ENCODE assay signal across 28 cellular contexts in the genomic region with DNA sequence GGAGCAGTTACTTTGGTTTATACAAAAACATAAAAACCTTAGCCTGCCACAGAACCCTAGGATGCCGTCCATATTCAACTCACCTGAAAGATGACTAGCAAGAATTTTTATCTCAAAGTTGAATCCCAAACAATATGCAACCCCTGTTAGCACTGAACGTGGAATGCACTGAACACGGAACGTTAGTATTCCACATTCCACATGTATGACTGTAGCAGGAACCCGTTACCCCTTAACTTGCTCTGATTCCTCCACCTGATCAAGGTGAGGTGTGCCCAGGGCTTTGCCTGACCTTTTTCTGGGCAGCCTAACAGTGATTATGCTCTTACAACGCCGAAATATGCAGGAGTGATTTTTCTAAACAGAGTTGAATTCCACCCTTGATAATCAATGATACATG. TPM values are rescaled to one million over a fixed set of nuclear protein-coding genes. Genes with fewer than 3 reads are reported as not detected.
"Had no signal": no experiment of that assay in that cellular context is flagged by ENCODE, and none has a peak within 500 bp of the region (broad histone marks: within the 10 kb centered on the region; RNA-seq: fewer than 3 reads in every experiment).

No MANE protein-coding gene starts in this region.

- H3K36me3 Mint-ChIP-seq: memory B cell; mesothelial cell of epicardium; naive B cell; natural killer cell treated with Interleukin-12 subunit alpha and Interleukin-12 subunit beta and Interleukin-15 and Interleukin-18, amount 100 ng/mL, for 72 hours; stimulated activated effector memory CD8-positive, alpha-beta T cell treated with anti-CD3 and anti-CD28 coated beads, Interleukin-12 subunit alpha, Interleukin-12 subunit beta, amount 100 ng/mL, for 72 hours had no signal

- H3K4me1 Mint-ChIP-seq: memory B cell; naive B cell; stimulated activated effector memory CD8-positive, alpha-beta T cell treated with anti-CD3 and anti-CD28 coated beads, Interleukin-12 subunit alpha, Interleukin-12 subunit beta, amount 100 ng/mL, for 72 hours had no signal

- H3K4me3 ChIP-seq: gastroesophageal sphincter, heart right ventricle, lung, mucosa of descending colon, prostate gland, right atrium auricular region, sigmoid colon, stomach, thyroid gland, vagina had no signal

- DNase-seq: cortex of kidney; effector memory CD8-positive, alpha-beta T cell; heart right ventricle; hippocampal formation; islet precursor cell; mucosa of descending colon; naive B cell; nucleus accumbens; sigmoid colon; stimulated activated CD4-positive, alpha-beta T cell treated with anti-CD3 and anti-CD28 coated beads, Interleukin-2, amount 100 ng/mL, for 24 hours; stimulated activated CD4-positive, alpha-beta T cell treated with anti-CD3 and anti-CD28 coated beads, Interleukin-4, amount 100 ng/mL, for 24 hours; stimulated activated naive CD4-positive, alpha-beta T cell treated with Interleukin-2 at 50 U/mL for 16 hours; stomach; thyroid gland; trophoblast cell had no signal

- ATAC-seq: effector memory CD8-positive, alpha-beta T cell; esophagus mucosa; gastroesophageal sphincter; heart right ventricle; left lobe of liver; mucosa of descending colon; natural killer cell treated with Interleukin-12 subunit alpha and Interleukin-12 subunit beta and Interleukin-15 and Interleukin-18, amount 100 ng/mL, for 72 hours; stimulated activated effector memory CD8-positive, alpha-beta T cell treated with anti-CD3 and anti-CD28 coated beads, Interleukin-12 subunit alpha, Interleukin-12 subunit beta, amount 100 ng/mL, for 72 hours had no signal

- H3K27ac Mint-ChIP-seq: effector memory CD8-positive, alpha-beta T cell; memory B cell; mesothelial cell of epicardium; naive B cell; natural killer cell treated with Interleukin-12 subunit alpha and Interleukin-12 subunit beta and Interleukin-15 and Interleukin-18, amount 100 ng/mL, for 72 hours; stimulated activated effector memory CD8-positive, alpha-beta T cell treated with anti-CD3 and anti-CD28 coated beads, Interleukin-12 subunit alpha, Interleukin-12 subunit beta, amount 100 ng/mL, for 72 hours had no signal

- H3K9me3 ChIP-seq: gastroesophageal sphincter, heart right ventricle, mucosa of descending colon, prostate gland, right atrium auricular region, sigmoid colon, stomach, thyroid gland, vagina had no signal

- H3K27me3 ChIP-seq: right atrium auricular region, stomach, thyroid gland, vagina had no signal

- H3K27ac ChIP-seq: epithelial cell of prostate, gastroesophageal sphincter, heart right ventricle, prostate gland, right atrium auricular region, sigmoid colon, stomach, thyroid gland, vagina had no signal

- H3K9me3 Mint-ChIP-seq: effector memory CD8-positive, alpha-beta T cell; memory B cell; mesothelial cell of epicardium; naive B cell; natural killer cell treated with Interleukin-12 subunit alpha and Interleukin-12 subunit beta and Interleukin-15 and Interleukin-18, amount 100 ng/mL, for 72 hours; neural crest cell; stimulated activated effector memory CD8-positive, alpha-beta T cell treated with anti-CD3 and anti-CD28 coated beads, Interleukin-12 subunit alpha, Interleukin-12 subunit beta, amount 100 ng/mL, for 72 hours had no signal

- H3K27me3 Mint-ChIP-seq: naive B cell had no signal

- H3K4me3 Mint-ChIP-seq: effector memory CD8-positive, alpha-beta T cell; memory B cell; mesothelial cell of epicardium; naive B cell; natural killer cell treated with Interleukin-12 subunit alpha and Interleukin-12 subunit beta and Interleukin-15 and Interleukin-18, amount 100 ng/mL, for 72 hours; stimulated activated effector memory CD8-positive, alpha-beta T cell treated with anti-CD3 and anti-CD28 coated beads, Interleukin-12 subunit alpha, Interleukin-12 subunit beta, amount 100 ng/mL, for 72 hours had no signal

- H3K4me1 ChIP-seq: gastroesophageal sphincter, heart right ventricle, prostate gland, right atrium auricular region, sigmoid colon, stomach, vagina had no signal

- H3K36me3 ChIP-seq: gastroesophageal sphincter, heart right ventricle, prostate gland, right atrium auricular region, sigmoid colon, stomach, thyroid gland, vagina had no signal

RNA-seq across cellular contexts. Expression of a gene that starts 43.7 kb away (rescaled TPM):
- total RNA-seq: left lobe of liver; natural killer cell treated with Interleukin-12 subunit alpha and Interleukin-12 subunit beta and Interleukin-15 and Interleukin-18, amount 100 ng/mL, for 72 hours had no signal
